In genomic region chr17:46148247-46148646, GRCh38 we compare ENCODE assay signal across 27 cellular contexts. TPM values are rescaled to one million over a fixed set of nuclear protein-coding genes. Genes with fewer than 3 reads are reported as not detected.
DNase-seq lines count a peak whose midpoint lies in the region; ATAC-seq and TF ChIP-seq lines count a peak whose summit lies in the region.
"Had no signal": no experiment of that assay in that cellular context is flagged by ENCODE, and none has a peak within 500 bp of the region (broad histone marks: within the 10 kb centered on the region; RNA-seq: fewer than 3 reads in every experiment).

No MANE protein-coding gene starts in this region.

- H3K27me3 ChIP-seq in CD4-positive, alpha-beta T cell (ENCODE audit: control insufficient read depth, insufficient read depth, low read length) = no peaks in the 10 kb centered on the region
- H3K27me3 ChIP-seq in CD8-positive, alpha-beta memory T cell (ENCODE audit: insufficient read depth, low read length, poor library complexity, severe bottlenecking) = no peaks in the 10 kb centered on the region
- H3K27me3 ChIP-seq: dorsolateral prefrontal cortex, heart left ventricle had no signal

- no peaks in the 10 kb centered on the region for H3K27me3 Mint-ChIP-seq in CD4-positive, alpha-beta T cell
- H3K27me3 Mint-ChIP-seq in CD8-positive, alpha-beta memory T cell = no peaks in the 10 kb centered on the region
- H3K27me3 Mint-ChIP-seq in activated B cell treated with CpG ODN at 0.5 μM for 24 hours (no peaks in the 10 kb centered on the region), naive B cell (no peaks in the 10 kb centered on the region)
- H3K27me3 Mint-ChIP-seq: activated CD4-positive, alpha-beta memory T cell treated with anti-CD3 and anti-CD28 coated beads for 36 hours; stimulated activated memory B cell treated with anti-CD40 and anti-IgM and Interleukin-4, amounts not matched to agents 10 μg/mL and 1 μg/mL and 100 μg/mL, for 72 hours had no signal

- H3K9me3 Mint-ChIP-seq in CD4-positive, alpha-beta T cell = no peaks in the 10 kb centered on the region
- no peaks in the 10 kb centered on the region for H3K9me3 Mint-ChIP-seq in CD8-positive, alpha-beta memory T cell
- H3K9me3 Mint-ChIP-seq in activated B cell treated with CpG ODN at 0.5 μM for 24 hours (no peaks in the 10 kb centered on the region), naive B cell (no peaks in the 10 kb centered on the region)
- H3K9me3 Mint-ChIP-seq: activated CD4-positive, alpha-beta memory T cell treated with anti-CD3 and anti-CD28 coated beads for 36 hours; activated naive CD4-positive, alpha-beta T cell treated with anti-CD3 and anti-CD28 coated beads for 36 hours; stimulated activated memory B cell treated with anti-CD40 and anti-IgM and Interleukin-4, amounts not matched to agents 10 μg/mL and 1 μg/mL and 100 μg/mL, for 72 hours; T-helper 2 cell treated with Interferon-gamma antibody and Interleukin-4, amounts not matched to agents 5 μg/mL and 100 μg/mL, for 36 hours had no signal

- peak overlapping the region; percentile 61 for H3K27ac Mint-ChIP-seq in CD4-positive, alpha-beta T cell
- peak overlapping the region; percentile 47 to 95 (median 62) for H3K27ac Mint-ChIP-seq in CD8-positive, alpha-beta memory T cell
- H3K27ac Mint-ChIP-seq in activated B cell treated with CpG ODN at 0.5 μM for 24 hours = peak overlapping the region; percentile 43
- H3K27ac Mint-ChIP-seq in naive B cell = peak overlapping the region in 4 of 6 donors; percentile 27 to 85 (median 58)
- H3K27ac Mint-ChIP-seq: activated CD4-positive, alpha-beta memory T cell treated with anti-CD3 and anti-CD28 coated beads for 36 hours; activated naive CD4-positive, alpha-beta T cell treated with anti-CD3 and anti-CD28 coated beads for 36 hours; stimulated activated memory B cell treated with anti-CD40 and anti-IgM and Interleukin-4, amounts not matched to agents 10 μg/mL and 1 μg/mL and 100 μg/mL, for 72 hours; T-helper 2 cell treated with Interferon-gamma antibody and Interleukin-4, amounts not matched to agents 5 μg/mL and 100 μg/mL, for 36 hours had no signal

- H3K4me3 ChIP-seq in CD8-positive, alpha-beta memory T cell (ENCODE audit: low read length) = no peak overlapping the region
- H3K4me3 ChIP-seq: dorsolateral prefrontal cortex, heart left ventricle, left ventricle myocardium inferior, psoas muscle, thoracic aorta had no signal

- H3K4me1 Mint-ChIP-seq in CD4-positive, alpha-beta T cell (ENCODE audit: low read depth) = peaks cover 90% of the 10 kb centered on the region
- peaks cover 84 to 95% (median 94%) of the 10 kb centered on the region in 3 donors for H3K4me1 Mint-ChIP-seq in CD8-positive, alpha-beta memory T cell
- peaks cover 86% of the 10 kb centered on the region for H3K4me1 Mint-ChIP-seq in activated B cell treated with CpG ODN at 0.5 μM for 24 hours
- H3K4me1 Mint-ChIP-seq in naive B cell = peaks cover 74 to 87% (median 77%) of the 10 kb centered on the region in 3 donors

- H3K9me3 ChIP-seq in CD4-positive, alpha-beta T cell (ENCODE audit: control insufficient read depth, low read length) = no peaks in the 10 kb centered on the region
- no peaks in the 10 kb centered on the region for H3K9me3 ChIP-seq in CD8-positive, alpha-beta memory T cell (ENCODE audit: low read length)
- H3K9me3 ChIP-seq: Caco-2, heart left ventricle, left ventricle myocardium inferior, psoas muscle, SK-N-SH, thoracic aorta had no signal

- intact Hi-C loops in CD4-positive, alpha-beta T cell (cut with DNase I, micrococcal nuclease) = no loop called here
- intact Hi-C loops in activated B cell treated with CpG ODN at 0.5 μM for 24 hours (cut with micrococcal nuclease) = loop anchor here (10.0 kb wide), 1 partner anchor 687 kb away; no protein-coding TSS in a partner anchor

- ATAC-seq in CD4-positive, alpha-beta T cell (ENCODE audit: poor library complexity) = no peak
- ATAC-seq in activated B cell treated with CpG ODN at 0.5 μM for 24 hours (ENCODE audit: low read depth) (no peak), naive B cell (ENCODE audit: low read depth in 2 of 2) (no peak), GM21619 (IDR thresholded peaks at IDR 0.05; ENCODE audit: unreplicated experiment) (no peak)
- ATAC-seq: heart left ventricle; psoas muscle; stimulated activated memory B cell treated with anti-CD40 and anti-IgM and Interleukin-4, amounts not matched to agents 10 μg/mL and 1 μg/mL and 100 μg/mL, for 72 hours had no signal

- H3K4me3 Mint-ChIP-seq in CD4-positive, alpha-beta T cell = peak overlapping the region; percentile 26
- H3K4me3 Mint-ChIP-seq in CD8-positive, alpha-beta memory T cell = peak overlapping the region; percentile 4 to 88 (median 56)
- no peak overlapping the region for H3K4me3 Mint-ChIP-seq in activated B cell treated with CpG ODN at 0.5 μM for 24 hours
- H3K4me3 Mint-ChIP-seq in naive B cell = no peak overlapping the region
- H3K4me3 Mint-ChIP-seq: activated CD4-positive, alpha-beta memory T cell treated with anti-CD3 and anti-CD28 coated beads for 36 hours; activated naive CD4-positive, alpha-beta T cell treated with anti-CD3 and anti-CD28 coated beads for 36 hours; stimulated activated memory B cell treated with anti-CD40 and anti-IgM and Interleukin-4, amounts not matched to agents 10 μg/mL and 1 μg/mL and 100 μg/mL, for 72 hours had no signal

- peaks cover 11% of the 10 kb centered on the region for H3K36me3 Mint-ChIP-seq in CD4-positive, alpha-beta T cell (ENCODE audit: low read depth)
- peaks cover 0 to 31% (median 3%) of the 10 kb centered on the region in 3 donors for H3K36me3 Mint-ChIP-seq in CD8-positive, alpha-beta memory T cell
- H3K36me3 Mint-ChIP-seq in activated B cell treated with CpG ODN at 0.5 μM for 24 hours (ENCODE audit: low read depth) (peaks cover 25% of the 10 kb centered on the region), naive B cell (no peaks in the 10 kb centered on the region)

- no peak for DNase-seq in CD4-positive, alpha-beta T cell
- no peak for DNase-seq in CD8-positive, alpha-beta memory T cell
- DNase-seq in activated B cell treated with CpG ODN at 0.5 μM for 24 hours = no peak
- no peak for DNase-seq in naive B cell
- no peak for DNase-seq in NCI-H2227 treated with DMSO at 0.1 percent for 48 hours (lab: John Stamatoyannopoulos, UW)
- DNase-seq in AG08395 (ENCODE audit: low spot score) = no peak
- DNase-seq: activated CD4-positive, alpha-beta memory T cell treated with anti-CD3 and anti-CD28 coated beads for 36 hours; activated naive CD4-positive, alpha-beta T cell treated with anti-CD3 and anti-CD28 coated beads for 36 hours; activated T-cell treated with anti-CD3 and anti-CD28 coated beads for 4 hours; AML-193; aorta; Caco-2; caudate nucleus; dorsolateral prefrontal cortex; heart left ventricle; left ventricle myocardium inferior; NCI-H1105; NCI-H2081 treated with DMSO at 0.1 percent for 48 hours; NCI-H510A treated with DMSO at 0.1 percent for 48 hours; psoas muscle; SK-N-SH had no signal

- POLR2A ChIA-PET in CD4-positive, alpha-beta T cell (lab: Charles Lee) = no interaction called here
- POLR2A ChIA-PET in CD8-positive, alpha-beta memory T cell (lab: Charles Lee) = interaction anchor here (1.0 kb wide), 1 partner anchor 21 kb away, joined by 5 read pairs; no protein-coding TSS in a partner anchor
- POLR2A ChIA-PET in activated B cell treated with CpG ODN at 0.5 μM for 24 hours (lab: Charles Lee) = no interaction called here

- CTCF ChIA-PET in CD4-positive, alpha-beta T cell (lab: Charles Lee) = interaction anchor here (0.7 to 1.5 kb wide), 3 partner anchors 18 to 45 kb away, joined by 3 to 5 read pairs (median 3); partner anchors contain the start of gene KANSL1
- CTCF ChIA-PET in CD8-positive, alpha-beta memory T cell (lab: Charles Lee) = no interaction called here
- CTCF ChIA-PET in activated B cell treated with CpG ODN at 0.5 μM for 24 hours (lab: Charles Lee) = no interaction called here

- H3K27ac ChIP-seq in CD4-positive, alpha-beta T cell (ENCODE audit: low read depth, low read length) = no peak overlapping the region
- no peak overlapping the region for H3K27ac ChIP-seq in CD8-positive, alpha-beta memory T cell (ENCODE audit: low read depth, low read length)
- H3K27ac ChIP-seq: dorsolateral prefrontal cortex, heart left ventricle, HL-60, left ventricle myocardium inferior, psoas muscle, thoracic aorta, VCaP had no signal

- H3K36me3 ChIP-seq in CD8-positive, alpha-beta memory T cell (ENCODE audit: insufficient read depth, low read length) = no peaks in the 10 kb centered on the region
- H3K36me3 ChIP-seq: heart left ventricle, left ventricle myocardium inferior, thoracic aorta had no signal

- no peak for TF ChIP-seq CTCF in CD4-positive, alpha-beta T cell (IDR thresholded peaks at IDR 0.05)
- no peak for TF ChIP-seq CTCF in activated B cell treated with CpG ODN at 0.5 μM for 24 hours (IDR thresholded peaks at IDR 0.05)

- H3K4me1 ChIP-seq in CD8-positive, alpha-beta memory T cell (ENCODE audit: insufficient read depth, low read length) = peaks cover 92% of the 10 kb centered on the region
- H3K4me1 ChIP-seq: Caco-2 had no signal

RNA-seq across cellular contexts. Expression of gene KANSL1, which starts 45.0 kb away (rescaled TPM):
- total RNA-seq in CD4-positive, alpha-beta T cell = 100 to 1,000 TPM; 122 to 125 TPM
- total RNA-seq in CD8-positive, alpha-beta memory T cell = 10 to 100 TPM; 69.2 to 70.7 TPM
- polyA plus RNA-seq in CD8-positive, alpha-beta memory T cell = 20.9 TPM
- total RNA-seq in activated B cell treated with CpG ODN at 0.5 μM for 24 hours = 127 and 152 TPM in 2 replicates
- polyA plus RNA-seq in naive B cell (ENCODE audit: low read depth in 6 of 6) = 10 to 100 TPM in 5 of 6 donors, 1 to 10 TPM in 1; 5.8 to 27.5 (median 16.5) TPM

Comparison
In these comparisons a context has a peak if more than half of its experiments do, and no peak if none do; other contexts are left out.
1. H3K4me3 Mint-ChIP-seq: peak in CD4-positive, alpha-beta T cell (single experiment) and CD8-positive, alpha-beta memory T cell (7 of 7); none in activated B cell treated with CpG ODN at 0.5 μM for 24 hours (single experiment) and naive B cell (0 of 8).
2. Peak in every context shown above with its lines, with median percentiles within 50 percentile points of each other: H3K27ac Mint-ChIP-seq.